ENCODE assay signal across 11 cellular contexts in the genomic region with DNA sequence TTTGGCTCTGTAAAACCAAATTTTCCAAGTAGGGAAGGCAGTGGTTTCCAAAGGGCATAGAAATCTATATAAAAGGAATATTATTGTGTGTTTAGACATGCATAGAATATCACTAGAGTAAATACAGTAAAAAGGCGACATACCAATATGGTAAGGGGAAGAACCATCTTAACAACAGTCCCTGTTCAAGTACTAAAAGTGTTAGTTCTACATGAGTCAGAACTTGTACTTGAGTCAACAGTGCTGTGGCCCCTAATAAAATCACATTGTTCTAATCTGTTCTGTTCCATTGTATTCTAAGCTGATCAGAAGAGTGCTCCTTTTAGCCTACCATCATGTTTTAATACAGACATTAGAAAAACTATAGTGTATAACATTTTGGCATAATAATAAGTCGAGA. TPM values are rescaled to one million over a fixed set of nuclear protein-coding genes. Genes with fewer than 3 reads are reported as not detected.
A peak's percentile ranks its signal among the peaks of the same experiment; 100 is the strongest.
DNase-seq lines count a peak whose midpoint lies in the region; ATAC-seq lines count a peak whose summit lies in the region.
"Had no signal": no experiment of that assay in that cellular context is flagged by ENCODE, and none has a peak within 500 bp of the region (broad histone marks: within the 10 kb centered on the region; RNA-seq: fewer than 3 reads in every experiment).

No MANE protein-coding gene starts in this region.

- H3K36me3 Mint-ChIP-seq in activated naive CD4-positive, alpha-beta T cell treated with anti-CD3 and anti-CD28 coated beads, Interleukin-2, amount 50 U/mL, for 72 hours = peaks cover 5 to 23% of the 10 kb centered on the region in 2 donors

- no peak overlapping the region for H3K23ac ChIP-seq in neuronal stem cell (ENCODE audit: low read depth, low read length, poor library complexity)

- H3K27ac ChIP-seq in neuronal stem cell (replicated peaks; ENCODE audit: low read length) = no peak overlapping the region
- H3K27ac ChIP-seq: GM23248 had no signal

- H3K36me3 ChIP-seq in neuronal stem cell (replicated peaks in 1 of 2; ENCODE audit: control insufficient read depth in 2 of 2, insufficient read depth in 2 of 2, low read length in 2 of 2) = peaks cover 4 to 76% of the 10 kb centered on the region in 2 donors

- H3K14ac ChIP-seq in neuronal stem cell (ENCODE audit: low read length) = no peak overlapping the region

- 100% methylated on average over 1 of the region's 2 CpGs for WGBS in neuronal stem cell (ENCODE audit: extremely low coverage in 2 of 2, insufficient read length in 2 of 2, insufficient replicate concordance in 1 of 2), 2 donors

- H3K4ac ChIP-seq in neuronal stem cell (ENCODE audit: low read length) = no peak overlapping the region

- no peak overlapping the region for H2BK12ac ChIP-seq in neuronal stem cell (ENCODE audit: low read length)

- H2AK5ac ChIP-seq in neuronal stem cell (ENCODE audit: low read depth, low read length) = no peak overlapping the region

- no peak overlapping the region for H3K18ac ChIP-seq in neuronal stem cell (ENCODE audit: low read length)

- H3K27me3 ChIP-seq in neuronal stem cell (ENCODE audit: control insufficient read depth in 3 of 3, insufficient read depth in 3 of 3, low read depth in 1 of 3, low read length in 3 of 3) = no peaks in the 10 kb centered on the region

- no peak overlapping the region for H3K9ac ChIP-seq in neuronal stem cell (ENCODE audit: low read depth, low read length, poor library complexity)
- H3K9ac ChIP-seq: GM23248 had no signal

- no peak overlapping the region for H3K27ac Mint-ChIP-seq in activated naive CD4-positive, alpha-beta T cell treated with anti-CD3 and anti-CD28 coated beads, Interleukin-2, amount 50 U/mL, for 72 hours
- no peak overlapping the region for H3K27ac Mint-ChIP-seq in stimulated activated naive CD8-positive, alpha-beta T cell treated with anti-CD3 and anti-CD28 coated beads, Interleukin-15, amount 100 ng/mL, for 72 hours

- no peak for DNase-seq in activated naive CD4-positive, alpha-beta T cell treated with anti-CD3 and anti-CD28 coated beads, Interleukin-2, amount 50 U/mL, for 72 hours (ENCODE audit: low spot score in 2 of 2)
- DNase-seq in activated naive CD4-positive, alpha-beta T cell treated with anti-CD3 and anti-CD28 coated beads, Interleukin-2, amount 50 U/mL, for 16 hours = no peak
- DNase-seq in stimulated activated naive CD8-positive, alpha-beta T cell treated with anti-CD3 and anti-CD28 coated beads, Interleukin-15, amount 100 ng/mL, for 72 hours = no peak
- DNase-seq in neuronal stem cell (ENCODE audit: low spot score) = no peak
- DNase-seq in NCI-H446 treated with DMSO at 0.1 percent for 48 hours (lab: John Stamatoyannopoulos, UW) = no peak
- DNase-seq in iPS-NIHi11 (ENCODE audit: low spot score) = no peak
- DNase-seq: activated CD4-positive, alpha-beta T cell treated with anti-CD3 and anti-CD28 coated beads for 1 hour; GM23248; NCI-H2171 treated with DMSO at 0.1 percent for 48 hours had no signal

- H2BK5ac ChIP-seq in neuronal stem cell (ENCODE audit: low read length) = no peak overlapping the region

- no peak overlapping the region for H2BK15ac ChIP-seq in neuronal stem cell (ENCODE audit: low read length)

- no peaks in the 10 kb centered on the region for H3K9me3 Mint-ChIP-seq in activated naive CD4-positive, alpha-beta T cell treated with anti-CD3 and anti-CD28 coated beads, Interleukin-2, amount 50 U/mL, for 72 hours
- no peaks in the 10 kb centered on the region for H3K9me3 Mint-ChIP-seq in stimulated activated naive CD8-positive, alpha-beta T cell treated with anti-CD3 and anti-CD28 coated beads, Interleukin-15, amount 100 ng/mL, for 72 hours

- peak; percentile 65 to 92 for ATAC-seq in activated naive CD4-positive, alpha-beta T cell treated with anti-CD3 and anti-CD28 coated beads, Interleukin-2, amount 50 U/mL, for 72 hours
- peak; percentile 64 for ATAC-seq in HG02588 (IDR thresholded peaks at IDR 0.05; ENCODE audit: unreplicated experiment)
- ATAC-seq in HG03571 (IDR thresholded peaks at IDR 0.05; ENCODE audit: unreplicated experiment) = peak; percentile 41
- ATAC-seq in stimulated activated naive CD8-positive, alpha-beta T cell treated with anti-CD3 and anti-CD28 coated beads, Interleukin-15, amount 100 ng/mL, for 72 hours = peak; percentile 88

- H3K4me1 Mint-ChIP-seq in stimulated activated naive CD8-positive, alpha-beta T cell treated with anti-CD3 and anti-CD28 coated beads, Interleukin-15, amount 100 ng/mL, for 72 hours = peaks cover 30% of the 10 kb centered on the region

- no peak overlapping the region for H2BK120ac ChIP-seq in neuronal stem cell (ENCODE audit: low read depth, low read length)

- no peak overlapping the region for H4K8ac ChIP-seq in neuronal stem cell (ENCODE audit: low read depth, low read length)

- no peaks in the 10 kb centered on the region for H3K27me3 Mint-ChIP-seq in stimulated activated naive CD8-positive, alpha-beta T cell treated with anti-CD3 and anti-CD28 coated beads, Interleukin-15, amount 100 ng/mL, for 72 hours

- H4K91ac ChIP-seq in neuronal stem cell (ENCODE audit: low read depth, low read length, poor library complexity) = no peak overlapping the region

- H3K4me3 Mint-ChIP-seq in stimulated activated naive CD8-positive, alpha-beta T cell treated with anti-CD3 and anti-CD28 coated beads, Interleukin-15, amount 100 ng/mL, for 72 hours = no peak overlapping the region

- no peaks in the 10 kb centered on the region for H3K4me1 ChIP-seq in neuronal stem cell (ENCODE audit: control insufficient read depth in 2 of 2, insufficient read depth in 1 of 2, low read depth in 1 of 2, low read length in 2 of 2)

- H3K4me2 ChIP-seq in neuronal stem cell (ENCODE audit: insufficient read depth, low read length, poor library complexity, severe bottlenecking) = no peak overlapping the region

- no peaks in the 10 kb centered on the region for H3K9me3 ChIP-seq in neuronal stem cell (replicated peaks in 1 of 2; ENCODE audit: control insufficient read depth in 2 of 2, insufficient read depth in 1 of 2, low read depth in 1 of 2, low read length in 2 of 2)

- H2AFZ ChIP-seq in neuronal stem cell (ENCODE audit: low read length) = no peak overlapping the region
- H2AFZ ChIP-seq: GM23248 had no signal

- no peaks in the 10 kb centered on the region for H3K79me1 ChIP-seq in neuronal stem cell (ENCODE audit: low read depth, low read length)

- no peak overlapping the region for H3K4me3 ChIP-seq in neuronal stem cell (ENCODE audit: low read length in 2 of 2)
- H3K4me3 ChIP-seq: GM23248 had no signal

RNA-seq across cellular contexts. Expression of gene TNFRSF11A, which starts 36.1 kb away (rescaled TPM):
- total RNA-seq in activated naive CD4-positive, alpha-beta T cell treated with anti-CD3 and anti-CD28 coated beads, Interleukin-2, amount 50 U/mL, for 72 hours = 10 to 100 TPM in 1 of 2 donors, under 1 TPM in 1; 0.82 to 15.8 TPM
- polyA plus RNA-seq in neuronal stem cell (2013, experiment 1 of 2) = 0.13 TPM
- 0.12 TPM for polyA plus RNA-seq in neuronal stem cell (2013, experiment 2 of 2)
